In the genomic region with DNA sequence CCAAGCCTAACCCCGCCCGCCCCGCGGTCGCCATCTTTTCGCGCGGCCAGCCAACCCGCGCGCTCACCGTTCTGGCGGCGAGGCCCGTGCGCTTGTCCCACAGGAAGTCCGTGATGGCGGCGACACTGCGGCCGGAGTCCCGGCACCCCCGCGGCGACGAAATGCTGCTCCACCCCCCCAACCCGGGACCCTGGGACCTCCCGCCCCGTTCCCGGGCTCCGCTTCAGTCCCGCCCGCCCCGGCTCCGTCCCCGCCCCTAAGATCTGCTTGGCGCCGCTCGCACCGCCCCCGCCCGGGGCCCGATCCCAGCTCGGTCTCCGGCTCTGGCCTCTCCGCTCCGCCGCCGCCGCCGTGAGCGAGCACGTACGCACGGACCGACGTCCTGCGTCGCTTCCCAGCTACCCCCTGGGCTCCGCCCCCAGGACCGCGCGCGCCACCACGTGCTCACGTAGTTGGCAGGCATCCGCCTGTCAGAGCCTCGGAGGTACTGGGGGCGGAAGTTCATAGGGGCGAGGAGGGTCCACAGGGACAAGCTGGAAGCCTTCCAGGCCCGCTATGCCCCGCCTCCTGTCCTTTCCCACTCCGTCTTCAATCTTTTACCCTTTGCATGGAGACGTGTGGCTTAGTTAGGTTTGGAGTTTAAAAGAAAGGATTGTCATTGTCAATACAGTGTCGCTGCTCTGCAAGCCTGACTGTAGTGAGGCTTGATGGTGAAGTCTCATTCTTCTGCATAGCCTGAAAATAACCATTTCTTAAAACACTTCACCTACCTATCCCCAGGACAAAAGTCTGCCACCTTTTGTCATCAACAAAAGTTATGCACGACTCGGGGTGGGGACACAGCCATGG, we compare ENCODE assay signal across 8 cellular contexts. TPM values are rescaled to one million over a fixed set of nuclear protein-coding genes. Genes with fewer than 3 reads are reported as not detected.
A peak's percentile ranks its signal among the peaks of the same experiment; 100 is the strongest.
DNase-seq lines count a peak whose midpoint lies in the region; ATAC-seq and FAIRE-seq lines count a peak whose summit lies in the region.

A gene (minus strand): TSS at position 371 of the 849 bp plus-strand sequence. CDS start 2,527 bp downstream, outside the sequence.

- H3K36me3 ChIP-seq in Karpas-422 (ENCODE audit: insufficient read depth, low read length): peaks cover 22% of the 10 kb centered on the region
- peaks cover 19 to 23% of the 10 kb centered on the region in 2 donors for H3K36me3 ChIP-seq in muscle layer of duodenum (ENCODE audit: control insufficient read depth in 1 of 2, insufficient read depth in 2 of 2, low read length in 2 of 2)

- peak within 1 kb of the TSS; percentile 77 for H3K4me2 ChIP-seq in Karpas-422 (ENCODE audit: low read depth, low read length, poor library complexity, severe bottlenecking)

- H3K9me3 ChIP-seq in Karpas-422 (ENCODE audit: low read length): no peaks in the 10 kb centered on the region
- H3K9me3 ChIP-seq in muscle layer of duodenum (ENCODE audit: control insufficient read depth in 1 of 2, low read length in 2 of 2): no peaks in the 10 kb centered on the region

- H3K27me3 ChIP-seq in Karpas-422 (ENCODE audit: low read length): no peaks in the 10 kb centered on the region
- no peaks in the 10 kb centered on the region for H3K27me3 ChIP-seq in muscle layer of duodenum (ENCODE audit: low read depth, low read length)

- H3K4me3 ChIP-seq in Karpas-422 (ENCODE audit: low read length): peak within 1 kb of the TSS; percentile 72
- H3K4me3 ChIP-seq in muscle layer of duodenum (ENCODE audit: low read depth in 1 of 2, low read length in 2 of 2): peak within 1 kb of the TSS; percentile 84 to 93

- peak; percentile 57 for FAIRE-seq in RCC 7860 (lab: Jason Lieb, UNC)

- peaks cover 27% of the 10 kb centered on the region for H3K4me1 ChIP-seq in Karpas-422 (ENCODE audit: low read length)
- H3K4me1 ChIP-seq in muscle layer of duodenum (ENCODE audit: control insufficient read depth in 1 of 2, insufficient read depth in 2 of 2, low read length in 2 of 2): peaks cover 0 to 37% of the 10 kb centered on the region in 2 donors

- H3K27ac ChIP-seq in Karpas-422 (ENCODE audit: low read length) (peak within 1 kb of the TSS; percentile 78), muscle layer of duodenum (ENCODE audit: low read length) (peak within 1 kb of the TSS; percentile 91)

- peaks cover 32% of the 10 kb centered on the region for H3K79me2 ChIP-seq in Karpas-422 (ENCODE audit: low read length)

- H3K9me2 ChIP-seq in Karpas-422 (replicated peaks; ENCODE audit: insufficient read depth, low read length): no peaks in the 10 kb centered on the region

- peaks cover 8% of the 10 kb centered on the region; the same call in 1 of the 2 replicates for H4K20me1 ChIP-seq in Karpas-422 (ENCODE audit: insufficient read depth, low read depth, low read length)

- peak; percentile 93 for DNase-seq in DMS53 treated with DMSO at 0.1 percent for 48 hours (lab: John Stamatoyannopoulos, UW; ENCODE audit: unreplicated experiment)
- DNase-seq in Karpas-422: peak; percentile 99
- peak; percentile 91 for DNase-seq in RCC 7860 (ENCODE audit: low spot score)
- DNase-seq in activated T-cell treated with anti-CD3 and anti-CD28 coated beads, Interleukin-2, amount 50 U/mL, for 48 hours: peak; percentile 96 to 98
- peak; percentile 90 to 97 for DNase-seq in stimulated activated CD8-positive, alpha-beta memory T cell treated with anti-CD3 and anti-CD28 coated beads, Interleukin-7, amount 100 ng/mL, for 4 hours (ENCODE audit: low read depth in 2 of 2)

- peak within 1 kb of the TSS; percentile 76 for H3K9ac ChIP-seq in Karpas-422 (ENCODE audit: low read length)

- ATAC-seq in GM21786 (IDR thresholded peaks at IDR 0.05; ENCODE audit: unreplicated experiment) (peak; percentile 71), esophagus mucosa (peak; percentile 91)

- 0 out of 2 replicates have a peak within 1 kb of the TSS, but pooled peaks have one; percentile 51 for H2AFZ ChIP-seq in Karpas-422 (ENCODE audit: low read length)

RNA-seq across cellular contexts. Expression of the gene that starts here (rescaled TPM):
- 78.7 and 99.6 TPM in 2 replicates for total RNA-seq in Karpas-422 (2014; rRNA removed; shearing (Covaris generic); ENCODE audit: low replicate concordance)
- 16.9 TPM for total RNA-seq in esophagus mucosa

Comparison
In these comparisons a context has a peak if more than half of its experiments do, and no peak if none do; other contexts are left out.
1. Peak in every context shown above with its lines: DNase-seq, ATAC-seq, H3K4me3 ChIP-seq and H3K27ac ChIP-seq.